Comparison of ENCODE assay signal across 8 cellular contexts in genomic region chr2:85583667-85584353, GRCh38. TPM values are rescaled to one million over a fixed set of nuclear protein-coding genes. Genes with fewer than 3 reads are reported as not detected.
DNase-seq lines count a peak whose midpoint lies in the region; ATAC-seq and TF ChIP-seq lines count a peak whose summit lies in the region.

No MANE protein-coding gene starts in this region.

- H2AFZ ChIP-seq in hepatocyte: peak overlapping the region; percentile 32
- H2AFZ ChIP-seq in PC-9: no peak overlapping the region

- CTCF ChIA-PET in AG04450 (lab: Charles Lee): interaction anchor here (1.2 kb wide), 1 partner anchor 32 kb away, joined by 3 read pairs; no protein-coding TSS in a partner anchor
- CTCF ChIA-PET in activated CD4-positive, alpha-beta T cell treated with anti-CD3 and anti-CD28 coated beads, Interleukin-2, amount 10 ng/mL, durations not matched to agents 7 days and 5 days (lab: Charles Lee): interaction anchor here (0.6 to 1.5 kb wide), 4 partner anchors 12 to 721 kb away, joined by 3 to 5 read pairs (median 4); partner anchors contain the start of gene RNF181
- CTCF ChIA-PET in PC-9 (lab: Charles Lee): no interaction called here

- H3K27ac ChIP-seq in AG04450 (ENCODE audit: low read depth, low read length) (no peak overlapping the region), hepatocyte (peak overlapping the region; percentile 83), PC-9 (no peak overlapping the region)

- peaks cover 33% of the 10 kb centered on the region for H3K36me3 Mint-ChIP-seq in activated CD4-positive, alpha-beta T cell treated with anti-CD3 and anti-CD28 coated beads, Interleukin-2, amount 10 ng/mL, durations not matched to agents 7 days and 5 days (ENCODE audit: low read depth)
- peaks cover 21% of the 10 kb centered on the region for H3K36me3 Mint-ChIP-seq in stimulated activated naive CD8-positive, alpha-beta T cell treated with anti-CD3 and anti-CD28 coated beads, Interleukin-15, Interleukin-2, amounts not matched to agents 100 ng/mL and 50 ng/mL, for 24 hours (ENCODE audit: low read depth)

- H3K79me2 ChIP-seq in hepatocyte (peaks cover 16% of the 10 kb centered on the region), PC-9 (ENCODE audit: low read depth) (peaks cover 16% of the 10 kb centered on the region)

- TF ChIP-seq CTCF in AG04450 (IDR thresholded peaks at IDR 0.05; ENCODE audit: low read depth, low read length): no peak
- no peak for TF ChIP-seq CTCF in hepatocyte (IDR thresholded peaks at IDR 0.05; ENCODE audit: poor library complexity)
- no peak for TF ChIP-seq CTCF in PC-9 (conservative IDR thresholded peaks at IDR 0.05)

- intact Hi-C loops in PC-9 (cut with micrococcal nuclease; ENCODE audit: unreplicated experiment): no loop called here

- ATAC-seq in GM21423 (IDR thresholded peaks at IDR 0.05; ENCODE audit: unreplicated experiment) (peak; percentile 43), HG02642 (IDR thresholded peaks at IDR 0.05; ENCODE audit: poor library complexity, unreplicated experiment) (no peak)

- H3K4me1 ChIP-seq in hepatocyte (ENCODE audit: insufficient read depth): peaks cover 30% of the 10 kb centered on the region
- peaks cover 28% of the 10 kb centered on the region for H3K4me1 ChIP-seq in PC-9 (replicated peaks; ENCODE audit: insufficient read depth)

- H4K20me1 ChIP-seq in hepatocyte (ENCODE audit: insufficient read depth, poor library complexity, severe bottlenecking): no peaks in the 10 kb centered on the region
- no peaks in the 10 kb centered on the region for H4K20me1 ChIP-seq in PC-9 (ENCODE audit: insufficient read depth)

- H3K9me3 Mint-ChIP-seq in activated CD4-positive, alpha-beta T cell treated with anti-CD3 and anti-CD28 coated beads, Interleukin-2, amount 10 ng/mL, durations not matched to agents 7 days and 5 days: no peaks in the 10 kb centered on the region
- H3K9me3 Mint-ChIP-seq in stimulated activated naive CD8-positive, alpha-beta T cell treated with anti-CD3 and anti-CD28 coated beads, Interleukin-15, Interleukin-2, amounts not matched to agents 100 ng/mL and 50 ng/mL, for 24 hours: no peaks in the 10 kb centered on the region

- H3K9me2 ChIP-seq in hepatocyte (replicated peaks; ENCODE audit: insufficient read depth): no peaks in the 10 kb centered on the region
- no peaks in the 10 kb centered on the region for H3K9me2 ChIP-seq in PC-9 (ENCODE audit: insufficient read depth)

- peak overlapping the region; percentile 83 for H3K4me3 Mint-ChIP-seq in activated CD4-positive, alpha-beta T cell treated with anti-CD3 and anti-CD28 coated beads, Interleukin-2, amount 10 ng/mL, durations not matched to agents 7 days and 5 days
- peak overlapping the region; percentile 81 for H3K4me3 Mint-ChIP-seq in stimulated activated naive CD8-positive, alpha-beta T cell treated with anti-CD3 and anti-CD28 coated beads, Interleukin-15, Interleukin-2, amounts not matched to agents 100 ng/mL and 50 ng/mL, for 24 hours

- no TSS peak for BruUV-seq in PC-9 (replicated peaks; lab: Mats Ljungman, UMichigan)

- H3K36me3 ChIP-seq in hepatocyte (replicated peaks; ENCODE audit: insufficient read depth, low read depth) (no peaks in the 10 kb centered on the region), PC-9 (ENCODE audit: low read depth) (0 out of 2 replicates have a peak, but pooled peaks cover 7% of the 10 kb centered on the region)

- WGBS in hepatocyte (ENCODE audit: low lambda C conversion rate, missing lambda C conversion rate): 55% methylated on average over 15 of the region's 16 CpGs

- no peaks in the 10 kb centered on the region for H3K9me3 ChIP-seq in AG04450 (ENCODE audit: control insufficient read depth, insufficient read depth, low read length)
- H3K9me3 ChIP-seq in hepatocyte (ENCODE audit: low read depth): no peaks in the 10 kb centered on the region
- H3K9me3 ChIP-seq in PC-9 (ENCODE audit: insufficient read depth, low read depth): no peaks in the 10 kb centered on the region

- H3F3A ChIP-seq in PC-9 (ENCODE audit: insufficient read depth, low read depth): peaks cover 23% of the 10 kb centered on the region

- H3K27me3 ChIP-seq in AG04450 (ENCODE audit: control insufficient read depth, insufficient read depth, low read length) (no peaks in the 10 kb centered on the region), hepatocyte (no peaks in the 10 kb centered on the region), PC-9 (ENCODE audit: insufficient read depth, low read depth) (no peaks in the 10 kb centered on the region)

- H3K27ac Mint-ChIP-seq in activated CD4-positive, alpha-beta T cell treated with anti-CD3 and anti-CD28 coated beads, Interleukin-2, amount 10 ng/mL, durations not matched to agents 7 days and 5 days: peak overlapping the region; percentile 91
- peak overlapping the region; percentile 83 for H3K27ac Mint-ChIP-seq in stimulated activated naive CD8-positive, alpha-beta T cell treated with anti-CD3 and anti-CD28 coated beads, Interleukin-15, Interleukin-2, amounts not matched to agents 100 ng/mL and 50 ng/mL, for 24 hours

- peaks cover 69% of the 10 kb centered on the region for H3K4me1 Mint-ChIP-seq in activated CD4-positive, alpha-beta T cell treated with anti-CD3 and anti-CD28 coated beads, Interleukin-2, amount 10 ng/mL, durations not matched to agents 7 days and 5 days
- peaks cover 60% of the 10 kb centered on the region for H3K4me1 Mint-ChIP-seq in stimulated activated naive CD8-positive, alpha-beta T cell treated with anti-CD3 and anti-CD28 coated beads, Interleukin-15, Interleukin-2, amounts not matched to agents 100 ng/mL and 50 ng/mL, for 24 hours (ENCODE audit: low read depth)

- H3K4me2 ChIP-seq in hepatocyte (peak overlapping the region; percentile 83), PC-9 (no peak overlapping the region)

- DNase-seq in AG04450 (ENCODE audit: low read depth, low spot score) (no peak), hepatocyte (ENCODE audit: low spot score) (no peak), PC-9 (no peak), HPDE6-E6E7 (ENCODE audit: extremely low spot score) (no peak)
- DNase-seq in activated CD4-positive, alpha-beta T cell treated with anti-CD3 and anti-CD28 coated beads, Interleukin-2, amount 10 ng/mL, durations not matched to agents 7 days and 5 days: peak; percentile 49

- POLR2A ChIA-PET in AG04450 (lab: Yijun Ruan, JAX) (interaction anchor here (1.4 kb wide), 1 partner anchor 11 kb away, joined by 9 read pairs; the partner anchor contains the start of gene RNF181), PC-9 (lab: Charles Lee; ENCODE audit: unreplicated experiment) (no interaction called here)
- POLR2A ChIA-PET in activated CD4-positive, alpha-beta T cell treated with anti-CD3 and anti-CD28 coated beads, Interleukin-2, amount 10 ng/mL, durations not matched to agents 7 days and 5 days (lab: Charles Lee): interaction anchor here (0.6 kb wide), 1 partner anchor 40 kb away, joined by 4 read pairs; no protein-coding TSS in a partner anchor

- no peaks in the 10 kb centered on the region for H3K27me3 Mint-ChIP-seq in activated CD4-positive, alpha-beta T cell treated with anti-CD3 and anti-CD28 coated beads, Interleukin-2, amount 10 ng/mL, durations not matched to agents 7 days and 5 days
- no peaks in the 10 kb centered on the region for H3K27me3 Mint-ChIP-seq in stimulated activated naive CD8-positive, alpha-beta T cell treated with anti-CD3 and anti-CD28 coated beads, Interleukin-15, Interleukin-2, amounts not matched to agents 100 ng/mL and 50 ng/mL, for 24 hours

- peak overlapping the region; percentile 49 for H3K4me3 ChIP-seq in AG04450 (ENCODE audit: low read depth, low read length)
- peak overlapping the region; percentile 3 for H3K4me3 ChIP-seq in hepatocyte
- H3K4me3 ChIP-seq in PC-9: no peak overlapping the region

RNA-seq across cellular contexts. Expression of gene VAMP5, which starts 0.4 kb away (rescaled TPM):
- polyA plus RNA-seq in AG04450 (2011; rRNA removed): 100 and 123 TPM in 2 replicates
- 67.4 and 76.8 TPM in 2 replicates for polyA minus RNA-seq in AG04450 (2011; rRNA and poly(A)+ RNA removed)
- total RNA-seq in activated CD4-positive, alpha-beta T cell treated with anti-CD3 and anti-CD28 coated beads, Interleukin-2, amount 10 ng/mL, durations not matched to agents 7 days and 5 days: 10 to 100 TPM; 61.5 to 67.4 TPM
- total RNA-seq in hepatocyte: 2.1 and 2.7 TPM in 2 replicates
- polyA plus RNA-seq in hepatocyte: 36.1 TPM in 2 replicates
- 7.2 and 7.4 TPM in 2 replicates for total RNA-seq in PC-9 (2021)

RNA-seq across cellular contexts. Expression of gene VAMP8, which starts 6.4 kb away (rescaled TPM):
- polyA plus RNA-seq in AG04450 (2011; rRNA removed) (2.6 and 3.6 TPM in 2 replicates), hepatocyte (213 and 240 TPM in 2 replicates)
- 0.48 and 0.55 TPM in 2 replicates for polyA minus RNA-seq in AG04450 (2011; rRNA and poly(A)+ RNA removed)
- 100 to 1,000 TPM; 131 to 149 TPM for total RNA-seq in activated CD4-positive, alpha-beta T cell treated with anti-CD3 and anti-CD28 coated beads, Interleukin-2, amount 10 ng/mL, durations not matched to agents 7 days and 5 days
- total RNA-seq in hepatocyte (50.7 and 70.4 TPM in 2 replicates), PC-9 (2021) (91.9 and 124 TPM in 2 replicates)

RNA-seq across cellular contexts. Expression of gene RNF181, which starts 11.7 kb away (rescaled TPM):
- polyA plus RNA-seq in AG04450 (2011; rRNA removed) (260 and 351 TPM in 2 replicates), hepatocyte (250 and 256 TPM in 2 replicates)
- polyA minus RNA-seq in AG04450 (2011; rRNA and poly(A)+ RNA removed): 140 and 199 TPM in 2 replicates
- total RNA-seq in activated CD4-positive, alpha-beta T cell treated with anti-CD3 and anti-CD28 coated beads, Interleukin-2, amount 10 ng/mL, durations not matched to agents 7 days and 5 days: 100 to 1,000 TPM in 1 of 2 experiments, 10 to 100 TPM in 1; 89.7 to 106 TPM
- total RNA-seq in hepatocyte (139 and 159 TPM in 2 replicates), PC-9 (2021) (93.9 and 96.7 TPM in 2 replicates)

RNA-seq across cellular contexts. Expression of gene TMEM150A, which starts 18.7 kb away (rescaled TPM):
- polyA plus RNA-seq in AG04450 (2011; rRNA removed): 11.4 and 14.5 TPM in 2 replicates
- 11.0 and 14.1 TPM in 2 replicates for polyA minus RNA-seq in AG04450 (2011; rRNA and poly(A)+ RNA removed)
- total RNA-seq in activated CD4-positive, alpha-beta T cell treated with anti-CD3 and anti-CD28 coated beads, Interleukin-2, amount 10 ng/mL, durations not matched to agents 7 days and 5 days: 1 to 10 TPM; 1.5 to 1.7 TPM
- total RNA-seq in hepatocyte: 20.1 and 25.7 TPM in 2 replicates
- polyA plus RNA-seq in hepatocyte: 64.6 and 67.9 TPM in 2 replicates
- total RNA-seq in PC-9 (2021): 5.3 and 5.9 TPM in 2 replicates

RNA-seq across cellular contexts. Expression of gene GGCX, which starts 22.5 kb away (rescaled TPM):
- polyA plus RNA-seq in AG04450 (2011; rRNA removed): 44.0 and 53.8 TPM in 2 replicates
- polyA minus RNA-seq in AG04450 (2011; rRNA and poly(A)+ RNA removed): 80.2 and 104 TPM in 2 replicates
- 10 to 100 TPM; 20.8 to 22.8 TPM for total RNA-seq in activated CD4-positive, alpha-beta T cell treated with anti-CD3 and anti-CD28 coated beads, Interleukin-2, amount 10 ng/mL, durations not matched to agents 7 days and 5 days
- total RNA-seq in hepatocyte: 64.5 and 82.5 TPM in 2 replicates
- 66.1 and 73.5 TPM in 2 replicates for polyA plus RNA-seq in hepatocyte
- 30.2 and 30.6 TPM in 2 replicates for total RNA-seq in PC-9 (2021)
